In the genomic region with DNA sequence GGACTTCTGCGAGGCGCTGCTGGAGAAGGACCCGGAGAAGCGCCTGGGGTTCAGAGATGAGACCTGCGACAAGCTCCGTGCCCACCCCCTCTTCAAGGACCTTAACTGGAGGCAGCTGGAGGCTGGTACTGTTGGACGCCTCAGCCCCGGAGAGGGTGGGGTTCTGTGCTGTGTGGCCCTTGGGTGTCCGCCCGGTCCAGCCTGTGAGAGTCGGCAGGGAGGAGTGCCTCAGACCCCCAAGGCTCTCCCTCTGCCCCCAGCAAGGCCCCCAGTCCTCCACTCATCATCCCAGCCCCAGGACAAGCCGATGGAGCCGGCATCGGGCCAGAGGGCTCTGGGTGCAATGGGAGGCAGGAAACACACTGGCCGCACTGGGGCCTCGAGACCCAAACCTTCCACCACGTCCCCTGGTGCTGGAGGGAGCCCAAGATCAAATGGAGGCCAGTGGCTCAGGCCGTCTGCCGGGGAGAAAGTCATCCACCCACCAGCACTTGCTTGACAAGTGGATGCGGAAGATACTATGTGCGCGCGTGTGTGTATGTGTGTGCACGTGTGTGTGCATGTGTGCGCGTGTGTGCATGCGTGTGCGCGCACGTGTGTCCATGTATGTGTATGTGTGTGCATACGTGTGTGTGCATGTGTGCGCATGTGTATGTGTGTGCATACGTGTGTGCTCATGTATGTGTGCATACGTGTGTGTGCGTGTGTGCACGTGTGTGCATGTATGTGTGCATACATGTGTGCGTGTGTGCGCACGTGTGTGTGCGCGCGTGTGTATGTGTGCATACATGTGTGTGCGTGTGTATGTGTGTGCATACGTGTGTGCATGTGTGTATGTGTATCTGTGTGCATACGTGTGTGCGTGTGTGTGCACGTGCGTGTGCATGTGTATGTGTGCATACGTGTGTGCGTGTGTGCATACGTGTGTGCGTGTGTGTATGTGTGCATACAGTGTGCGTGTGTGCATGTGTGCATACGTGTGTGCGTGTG, we compare ENCODE assay signal across 2 cellular contexts.
A peak's percentile ranks its signal among the peaks of the same experiment; 100 is the strongest.
TF ChIP-seq lines count a peak whose summit lies in the region.

No MANE protein-coding gene starts in this region.

TF ChIP-seq in HEK293, 187 proteins besides CTCF, POLR2A, EP300 and RAD21 (continues in another document):
- TF ChIP-seq ZNF785 (tag by site-specific recombination; IDR thresholded peaks at IDR 0.05) (peak; percentile 41; the same call in 1 of the 2 replicates), ZNF548 (tag by site-specific recombination; IDR thresholded peaks at IDR 0.05) (no peak), ZNF416 (tag by site-specific recombination; IDR thresholded peaks at IDR 0.05) (no peak), SP7 (tag by site-specific recombination; IDR thresholded peaks at IDR 0.05) (no peak), ZXDB (tag by site-specific recombination; IDR thresholded peaks at IDR 0.05) (no peak), SP3 (tag by site-specific recombination; IDR thresholded peaks at IDR 0.05) (no peak), ZSCAN16 (tag by site-specific recombination; IDR thresholded peaks at IDR 0.05) (no peak), ZNF426 (tag by site-specific recombination; IDR thresholded peaks at IDR 0.05) (no peak), BCL11B (tag by site-specific recombination; IDR thresholded peaks at IDR 0.05; ENCODE audit: low read depth) (no peak), ZNF747 (tag by site-specific recombination; IDR thresholded peaks at IDR 0.05) (no peak), ZNF510 (tag by site-specific recombination; IDR thresholded peaks at IDR 0.05; ENCODE audit: insufficient replicate concordance) (no peak), OSR2 (tag by site-specific recombination; IDR thresholded peaks at IDR 0.05) (no peak)
- TF ChIP-seq, protein P1, sequence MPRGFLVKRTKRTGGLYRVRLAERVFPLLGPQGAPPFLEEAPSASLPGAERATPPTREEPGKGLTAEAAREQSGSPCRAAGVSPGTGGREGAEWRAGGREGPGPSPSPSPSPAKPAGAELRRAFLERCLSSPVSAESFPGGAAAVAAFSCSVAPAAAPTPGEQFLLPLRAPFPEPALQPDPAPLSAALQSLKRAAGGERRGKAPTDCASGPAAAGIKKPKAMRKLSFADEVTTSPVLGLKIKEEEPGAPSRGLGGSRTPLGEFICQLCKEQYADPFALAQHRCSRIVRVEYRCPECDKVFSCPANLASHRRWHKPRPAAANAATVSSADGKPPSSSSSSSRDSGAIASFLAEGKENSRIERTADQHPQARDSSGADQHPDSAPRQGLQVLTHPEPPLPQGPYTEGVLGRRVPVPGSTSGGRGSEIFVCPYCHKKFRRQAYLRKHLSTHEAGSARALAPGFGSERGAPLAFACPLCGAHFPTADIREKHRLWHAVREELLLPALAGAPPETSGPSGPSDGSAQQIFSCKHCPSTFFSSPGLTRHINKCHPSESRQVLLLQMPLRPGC (tag by site-specific recombination; IDR thresholded peaks at IDR 0.05) = no peak
- TF ChIP-seq, protein P2, sequence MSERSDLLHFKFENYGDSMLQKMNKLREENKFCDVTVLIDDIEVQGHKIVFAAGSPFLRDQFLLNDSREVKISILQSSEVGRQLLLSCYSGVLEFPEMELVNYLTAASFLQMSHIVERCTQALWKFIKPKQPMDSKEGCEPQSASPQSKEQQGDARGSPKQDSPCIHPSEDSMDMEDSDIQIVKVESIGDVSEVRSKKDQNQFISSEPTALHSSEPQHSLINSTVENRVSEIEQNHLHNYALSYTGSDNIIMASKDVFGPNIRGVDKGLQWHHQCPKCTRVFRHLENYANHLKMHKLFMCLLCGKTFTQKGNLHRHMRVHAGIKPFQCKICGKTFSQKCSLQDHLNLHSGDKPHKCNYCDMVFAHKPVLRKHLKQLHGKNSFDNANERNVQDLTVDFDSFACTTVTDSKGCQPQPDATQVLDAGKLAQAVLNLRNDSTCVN (tag by site-specific recombination; optimal IDR thresholded peaks at IDR 0.05) = peak; percentile 13
- TF ChIP-seq, protein P3, sequence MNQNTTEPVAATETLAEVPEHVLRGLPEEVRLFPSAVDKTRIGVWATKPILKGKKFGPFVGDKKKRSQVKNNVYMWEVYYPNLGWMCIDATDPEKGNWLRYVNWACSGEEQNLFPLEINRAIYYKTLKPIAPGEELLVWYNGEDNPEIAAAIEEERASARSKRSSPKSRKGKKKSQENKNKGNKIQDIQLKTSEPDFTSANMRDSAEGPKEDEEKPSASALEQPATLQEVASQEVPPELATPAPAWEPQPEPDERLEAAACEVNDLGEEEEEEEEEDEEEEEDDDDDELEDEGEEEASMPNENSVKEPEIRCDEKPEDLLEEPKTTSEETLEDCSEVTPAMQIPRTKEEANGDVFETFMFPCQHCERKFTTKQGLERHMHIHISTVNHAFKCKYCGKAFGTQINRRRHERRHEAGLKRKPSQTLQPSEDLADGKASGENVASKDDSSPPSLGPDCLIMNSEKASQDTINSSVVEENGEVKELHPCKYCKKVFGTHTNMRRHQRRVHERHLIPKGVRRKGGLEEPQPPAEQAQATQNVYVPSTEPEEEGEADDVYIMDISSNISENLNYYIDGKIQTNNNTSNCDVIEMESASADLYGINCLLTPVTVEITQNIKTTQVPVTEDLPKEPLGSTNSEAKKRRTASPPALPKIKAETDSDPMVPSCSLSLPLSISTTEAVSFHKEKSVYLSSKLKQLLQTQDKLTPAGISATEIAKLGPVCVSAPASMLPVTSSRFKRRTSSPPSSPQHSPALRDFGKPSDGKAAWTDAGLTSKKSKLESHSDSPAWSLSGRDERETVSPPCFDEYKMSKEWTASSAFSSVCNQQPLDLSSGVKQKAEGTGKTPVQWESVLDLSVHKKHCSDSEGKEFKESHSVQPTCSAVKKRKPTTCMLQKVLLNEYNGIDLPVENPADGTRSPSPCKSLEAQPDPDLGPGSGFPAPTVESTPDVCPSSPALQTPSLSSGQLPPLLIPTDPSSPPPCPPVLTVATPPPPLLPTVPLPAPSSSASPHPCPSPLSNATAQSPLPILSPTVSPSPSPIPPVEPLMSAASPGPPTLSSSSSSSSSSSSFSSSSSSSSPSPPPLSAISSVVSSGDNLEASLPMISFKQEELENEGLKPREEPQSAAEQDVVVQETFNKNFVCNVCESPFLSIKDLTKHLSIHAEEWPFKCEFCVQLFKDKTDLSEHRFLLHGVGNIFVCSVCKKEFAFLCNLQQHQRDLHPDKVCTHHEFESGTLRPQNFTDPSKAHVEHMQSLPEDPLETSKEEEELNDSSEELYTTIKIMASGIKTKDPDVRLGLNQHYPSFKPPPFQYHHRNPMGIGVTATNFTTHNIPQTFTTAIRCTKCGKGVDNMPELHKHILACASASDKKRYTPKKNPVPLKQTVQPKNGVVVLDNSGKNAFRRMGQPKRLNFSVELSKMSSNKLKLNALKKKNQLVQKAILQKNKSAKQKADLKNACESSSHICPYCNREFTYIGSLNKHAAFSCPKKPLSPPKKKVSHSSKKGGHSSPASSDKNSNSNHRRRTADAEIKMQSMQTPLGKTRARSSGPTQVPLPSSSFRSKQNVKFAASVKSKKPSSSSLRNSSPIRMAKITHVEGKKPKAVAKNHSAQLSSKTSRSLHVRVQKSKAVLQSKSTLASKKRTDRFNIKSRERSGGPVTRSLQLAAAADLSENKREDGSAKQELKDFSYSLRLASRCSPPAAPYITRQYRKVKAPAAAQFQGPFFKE (tag by site-specific recombination; IDR thresholded peaks at IDR 0.05; ENCODE audit: borderline replicate concordance) = no peak
- TF ChIP-seq, protein P4, sequence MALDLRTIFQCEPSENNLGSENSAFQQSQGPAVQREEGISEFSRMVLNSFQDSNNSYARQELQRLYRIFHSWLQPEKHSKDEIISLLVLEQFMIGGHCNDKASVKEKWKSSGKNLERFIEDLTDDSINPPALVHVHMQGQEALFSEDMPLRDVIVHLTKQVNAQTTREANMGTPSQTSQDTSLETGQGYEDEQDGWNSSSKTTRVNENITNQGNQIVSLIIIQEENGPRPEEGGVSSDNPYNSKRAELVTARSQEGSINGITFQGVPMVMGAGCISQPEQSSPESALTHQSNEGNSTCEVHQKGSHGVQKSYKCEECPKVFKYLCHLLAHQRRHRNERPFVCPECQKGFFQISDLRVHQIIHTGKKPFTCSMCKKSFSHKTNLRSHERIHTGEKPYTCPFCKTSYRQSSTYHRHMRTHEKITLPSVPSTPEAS (tag by site-specific recombination; IDR thresholded peaks at IDR 0.05) = peak; percentile 97

TF ChIP-seq in H1, 55 proteins besides CTCF, POLR2A, EP300 and RAD21:
- TF ChIP-seq BRCA1 (IDR thresholded peaks at IDR 0.05; ENCODE audit: low read depth, low read length) (no peak), TEAD4 (IDR thresholded peaks at IDR 0.05; ENCODE audit: low read depth, low read length) (no peak), KDM1A (IDR thresholded peaks at IDR 0.05; ENCODE audit: borderline replicate concordance, low read length) (peak; percentile 37; the same call in 1 of the 2 replicates)
